Comparison of ENCODE assay signal across 29 cellular contexts in the genomic region with DNA sequence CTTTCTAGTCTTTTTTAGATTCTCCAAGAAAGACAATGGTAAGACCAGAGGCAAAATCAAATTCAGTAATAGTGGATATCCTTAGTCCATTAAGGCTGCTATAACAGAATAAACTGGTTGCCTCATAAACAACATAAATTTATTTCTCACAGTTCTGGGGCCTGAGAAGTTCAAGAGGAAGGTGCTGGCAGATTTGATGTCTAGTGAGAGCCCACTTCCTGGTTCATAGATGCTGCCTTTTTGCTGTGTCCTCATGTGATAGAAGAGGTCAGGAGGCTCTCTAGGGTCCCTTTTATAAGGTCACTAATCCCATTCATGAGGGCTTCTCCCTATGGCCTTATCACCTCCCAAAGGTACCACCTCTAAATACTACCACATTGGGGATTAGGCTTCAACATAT.
"Had no signal": no experiment of that assay in that cellular context is flagged by ENCODE, and none has a peak within 500 bp of the region (broad histone marks: within the 10 kb centered on the region; RNA-seq: fewer than 3 reads in every experiment).

No MANE protein-coding gene starts in this region.

- H3K9me3 Mint-ChIP-seq: activated T-helper 1 cell treated with anti-CD3 and anti-CD28 coated beads, Interleukin-12 subunit alpha, Interleukin-12 subunit beta, Interleukin-2, Interleukin-4 antibody, amounts not matched to agents 30 ng/mL and 10 ng/mL and 1 ng/mL, durations not matched to agents 14 hours and 24 hours and 36 hours; activated T-helper 2 cell treated with anti-CD3 and anti-CD28 coated beads, Interferon-gamma antibody, Interleukin-2, Interleukin-4, amounts not matched to agents 10 μg/mL and 5 μg/mL and 100 μg/mL, durations not matched to agents 14 hours and 24 hours and 36 hours had no signal

- H3K4me1 Mint-ChIP-seq: activated B cell treated with CpG ODN at 0.5 μM for 24 hours; activated CD8-positive, alpha-beta memory T cell treated with anti-CD3 and anti-CD28 coated beads, Interleukin-2, amount 10 ng/mL, durations not matched to agents 7 days and 5 days; brain had no signal

- DNase-seq: activated B cell treated with CpG ODN at 0.5 μM for 24 hours; activated CD4-positive, alpha-beta memory T cell treated with anti-CD3 and anti-CD28 coated beads for 36 hours; activated CD4-positive, alpha-beta T cell treated with anti-CD3 and anti-CD28 coated beads for 48 hours; activated CD8-positive, alpha-beta memory T cell treated with anti-CD3 and anti-CD28 coated beads, Interleukin-2, amount 10 ng/mL, durations not matched to agents 7 days and 5 days; activated CD8-positive, alpha-beta memory T cell treated with anti-CD3 and anti-CD28 coated beads, Interleukin-2, amount 50 U/mL, for 4 hours; activated CD8-positive, alpha-beta T cell treated with anti-CD3 and anti-CD28 coated beads, Interleukin-2, amount 10 ng/mL, durations not matched to agents 7 days and 5 days; activated effector memory CD4-positive, alpha-beta T cell treated with anti-CD3 and anti-CD28 coated beads, Interleukin-2, amount 50 U/mL, for 16 hours; activated naive CD4-positive, alpha-beta T cell treated with anti-CD3 and anti-CD28 coated beads for 36 hours; activated T-cell treated with anti-CD3 and anti-CD28 coated beads, Interleukin-2, amount 50 U/mL, for 1 hour; activated T-cell treated with anti-CD3 and anti-CD28 coated beads, Interleukin-2, amount 50 U/mL, for 48 hours; central memory CD4-positive, alpha-beta T cell; cerebellar nuclear complex; colonic mucosa; effector CD8-positive, alpha-beta T cell; foreskin fibroblast; head of caudate nucleus; hippocampal formation; T-helper 17 cell; T1000; WERI-Rb-1 had no signal

- H3K27ac Mint-ChIP-seq: activated B cell treated with CpG ODN at 0.5 μM for 24 hours; activated CD4-positive, alpha-beta memory T cell treated with anti-CD3 and anti-CD28 coated beads for 36 hours; activated CD8-positive, alpha-beta memory T cell treated with anti-CD3 and anti-CD28 coated beads, Interleukin-2, amount 10 ng/mL, durations not matched to agents 7 days and 5 days; activated CD8-positive, alpha-beta T cell treated with anti-CD3 and anti-CD28 coated beads, Interleukin-2, amount 10 ng/mL, durations not matched to agents 7 days and 5 days; activated naive CD4-positive, alpha-beta T cell treated with anti-CD3 and anti-CD28 coated beads for 36 hours; activated naive CD4-positive, alpha-beta T cell treated with anti-CD3 and anti-CD28 coated beads, Interleukin-2, amount 50 U/mL, for 24 hours; activated T-helper 1 cell treated with anti-CD3 and anti-CD28 coated beads, Interleukin-12 subunit alpha, Interleukin-12 subunit beta, Interleukin-2, Interleukin-4 antibody, amounts not matched to agents 30 ng/mL and 10 ng/mL and 1 ng/mL, durations not matched to agents 14 hours and 24 hours and 36 hours; activated T-helper 2 cell treated with anti-CD3 and anti-CD28 coated beads, Interferon-gamma antibody, Interleukin-2, Interleukin-4, amounts not matched to agents 10 μg/mL and 5 μg/mL and 100 μg/mL, durations not matched to agents 14 hours and 24 hours and 36 hours; brain; T-helper 2 cell treated with Interferon-gamma antibody and Interleukin-4, amounts not matched to agents 5 μg/mL and 100 μg/mL, for 36 hours had no signal

- ATAC-seq: activated CD4-positive, CD25-positive, alpha-beta regulatory T cell treated with anti-CD3 and anti-CD28 coated beads, Interleukin-2, amount 50 U/mL, for 24 hours; activated CD8-positive, alpha-beta memory T cell treated with anti-CD3 and anti-CD28 coated beads, Interleukin-2, amount 10 ng/mL, durations not matched to agents 7 days and 5 days; activated CD8-positive, alpha-beta T cell treated with anti-CD3 and anti-CD28 coated beads, Interleukin-2, amount 10 ng/mL, durations not matched to agents 7 days and 5 days; T-helper 17 cell had no signal

- H3K27me3 Mint-ChIP-seq: activated CD4-positive, alpha-beta memory T cell treated with anti-CD3 and anti-CD28 coated beads for 36 hours; activated CD8-positive, alpha-beta memory T cell treated with anti-CD3 and anti-CD28 coated beads, Interleukin-2, amount 10 ng/mL, durations not matched to agents 7 days and 5 days; activated naive CD4-positive, alpha-beta T cell treated with anti-CD3 and anti-CD28 coated beads, Interleukin-2, amount 50 U/mL, for 24 hours; brain had no signal

- H3K36me3 Mint-ChIP-seq: activated CD4-positive, alpha-beta memory T cell treated with anti-CD3 and anti-CD28 coated beads for 36 hours; activated CD8-positive, alpha-beta memory T cell treated with anti-CD3 and anti-CD28 coated beads, Interleukin-2, amount 10 ng/mL, durations not matched to agents 7 days and 5 days; brain had no signal

- H3K4me3 Mint-ChIP-seq: activated B cell treated with CpG ODN at 0.5 μM for 24 hours; activated CD4-positive, alpha-beta memory T cell treated with anti-CD3 and anti-CD28 coated beads for 36 hours; activated CD8-positive, alpha-beta memory T cell treated with anti-CD3 and anti-CD28 coated beads, Interleukin-2, amount 10 ng/mL, durations not matched to agents 7 days and 5 days; activated CD8-positive, alpha-beta T cell treated with anti-CD3 and anti-CD28 coated beads, Interleukin-2, amount 10 ng/mL, durations not matched to agents 7 days and 5 days; activated naive CD4-positive, alpha-beta T cell treated with anti-CD3 and anti-CD28 coated beads for 36 hours; activated naive CD4-positive, alpha-beta T cell treated with anti-CD3 and anti-CD28 coated beads, Interleukin-2, amount 50 U/mL, for 24 hours; activated T-helper 1 cell treated with anti-CD3 and anti-CD28 coated beads, Interleukin-12 subunit alpha, Interleukin-12 subunit beta, Interleukin-2, Interleukin-4 antibody, amounts not matched to agents 30 ng/mL and 10 ng/mL and 1 ng/mL, durations not matched to agents 14 hours and 24 hours and 36 hours; brain; T-helper 17 cell; T-helper 2 cell treated with Interferon-gamma antibody and Interleukin-4, amounts not matched to agents 5 μg/mL and 100 μg/mL, for 36 hours had no signal

- H3K4me3 ChIP-seq: ascending aorta, breast epithelium, cardiac muscle cell, colonic mucosa had no signal
